ENCODE assay signal across 8 cellular contexts in genomic region chr14:89040080-89040437, GRCh38.
DNase-seq lines count a peak whose midpoint lies in the region; ATAC-seq and TF ChIP-seq lines count a peak whose summit lies in the region.

No MANE protein-coding gene starts in this region.

- H3K4me3 ChIP-seq in skeletal muscle tissue (ENCODE audit: low read length in 3 of 3) (peak overlapping the region in 2 of 3 donors; percentile 78), mesendoderm (ENCODE audit: low read length) (no peak overlapping the region)

- H2AK5ac ChIP-seq in mesendoderm (ENCODE audit: low read length): no peak overlapping the region

- no peak overlapping the region for H3K23ac ChIP-seq in mesendoderm (ENCODE audit: low read length)

- no peaks in the 10 kb centered on the region for H3K36me3 Mint-ChIP-seq in dendritic cell treated with granulocyte-macrophage colony-stimulating factor and Interleukin-4, amounts not matched to agents 40 ng/mL and 50 ng/mL, for 4 days (ENCODE audit: low read depth)
- H3K36me3 Mint-ChIP-seq in endothelial cell (ENCODE audit: low read depth, unreplicated experiment): no peaks in the 10 kb centered on the region

- no peak overlapping the region for H3K4ac ChIP-seq in mesendoderm (ENCODE audit: low read depth, low read length)

- peak; percentile 18 for ATAC-seq in GM18909 (IDR thresholded peaks at IDR 0.05; ENCODE audit: poor library complexity, unreplicated experiment)
- ATAC-seq in HG03039 (IDR thresholded peaks at IDR 0.05; ENCODE audit: unreplicated experiment): peak; percentile 21

- H3K36me3 ChIP-seq in skeletal muscle tissue (ENCODE audit: control insufficient read depth in 3 of 3, insufficient read depth in 3 of 3, low read length in 3 of 3): no peaks in the 10 kb centered on the region
- no peaks in the 10 kb centered on the region for H3K36me3 ChIP-seq in mesendoderm (ENCODE audit: control insufficient read depth, insufficient read depth, low read length)

- peaks cover 36% of the 10 kb centered on the region for H3K27me3 Mint-ChIP-seq in dendritic cell treated with granulocyte-macrophage colony-stimulating factor and Interleukin-4, amounts not matched to agents 40 ng/mL and 50 ng/mL, for 4 days
- H3K27me3 Mint-ChIP-seq in endothelial cell (ENCODE audit: unreplicated experiment): no peaks in the 10 kb centered on the region

- no peak overlapping the region for H2BK120ac ChIP-seq in mesendoderm (ENCODE audit: low read depth, low read length)

- no peaks in the 10 kb centered on the region for H3K79me2 ChIP-seq in mesendoderm (ENCODE audit: control insufficient read depth, insufficient read depth, low read length)

- TF ChIP-seq POLR2A in erythroblast (IDR thresholded peaks at IDR 0.05; ENCODE audit: low read length): no peak

- H3K27ac ChIP-seq in skeletal muscle tissue (ENCODE audit: low read depth, low read length): peak overlapping the region; percentile 84
- H3K27ac ChIP-seq in mesendoderm (ENCODE audit: low read depth, low read length): no peak overlapping the region

- H3K4me1 Mint-ChIP-seq in dendritic cell treated with granulocyte-macrophage colony-stimulating factor and Interleukin-4, amounts not matched to agents 40 ng/mL and 50 ng/mL, for 4 days (ENCODE audit: low read depth): peaks cover 20% of the 10 kb centered on the region
- peaks cover 4% of the 10 kb centered on the region for H3K4me1 Mint-ChIP-seq in endothelial cell (ENCODE audit: unreplicated experiment)

- DNase-seq in erythroblast (lab: John Stamatoyannopoulos, UW) (no peak), NCI-H748 (lab: John Stamatoyannopoulos, UW; ENCODE audit: unreplicated experiment) (no peak), endothelial cell (ENCODE audit: low spot score) (no peak), mesendoderm (no peak)

- H3K18ac ChIP-seq in mesendoderm (ENCODE audit: low read length): no peak overlapping the region

- H3K4me3 Mint-ChIP-seq in dendritic cell treated with granulocyte-macrophage colony-stimulating factor and Interleukin-4, amounts not matched to agents 40 ng/mL and 50 ng/mL, for 4 days: no peak overlapping the region
- no peak overlapping the region for H3K4me3 Mint-ChIP-seq in endothelial cell (ENCODE audit: unreplicated experiment)

- no peak for TF ChIP-seq CTCF in endothelial cell (IDR thresholded peaks at IDR 0.05; ENCODE audit: unreplicated experiment)

- H3K4me2 ChIP-seq in mesendoderm (ENCODE audit: low read length): no peak overlapping the region

- no peaks in the 10 kb centered on the region for H3K9me3 Mint-ChIP-seq in dendritic cell treated with granulocyte-macrophage colony-stimulating factor and Interleukin-4, amounts not matched to agents 40 ng/mL and 50 ng/mL, for 4 days
- H3K9me3 Mint-ChIP-seq in endothelial cell (ENCODE audit: unreplicated experiment): no peaks in the 10 kb centered on the region

- no peaks in the 10 kb centered on the region for H3K27me3 ChIP-seq in skeletal muscle tissue (ENCODE audit: control insufficient read depth in 3 of 3, insufficient read depth in 3 of 3, low read length in 3 of 3)
- H3K27me3 ChIP-seq in mesendoderm (ENCODE audit: insufficient read depth, low read length, poor library complexity): no peaks in the 10 kb centered on the region

- peak overlapping the region; percentile 76 for H3K27ac Mint-ChIP-seq in dendritic cell treated with granulocyte-macrophage colony-stimulating factor and Interleukin-4, amounts not matched to agents 40 ng/mL and 50 ng/mL, for 4 days
- no peak overlapping the region for H3K27ac Mint-ChIP-seq in endothelial cell (ENCODE audit: unreplicated experiment)

- H3K9me3 ChIP-seq in skeletal muscle tissue (ENCODE audit: control insufficient read depth in 3 of 3, low read length in 3 of 3): no peaks in the 10 kb centered on the region

- no peaks in the 10 kb centered on the region for H3K79me1 ChIP-seq in mesendoderm (ENCODE audit: low read length)

- H3K4me1 ChIP-seq in skeletal muscle tissue (ENCODE audit: control insufficient read depth in 3 of 3, insufficient read depth in 3 of 3, low read length in 3 of 3): peaks cover 11 to 18% (median 16%) of the 10 kb centered on the region in 3 donors
- H3K4me1 ChIP-seq in mesendoderm (ENCODE audit: control insufficient read depth, low read depth, low read length): peaks cover 5% of the 10 kb centered on the region

- no peak overlapping the region for H4K8ac ChIP-seq in mesendoderm (ENCODE audit: low read depth, low read length)

- no peak overlapping the region for H2BK5ac ChIP-seq in mesendoderm (ENCODE audit: low read length)

- H3K9ac ChIP-seq in skeletal muscle tissue (ENCODE audit: low read depth in 1 of 3, low read length in 3 of 3) (no peak overlapping the region), mesendoderm (ENCODE audit: low read length) (no peak overlapping the region)

- intact Hi-C loops in dendritic cell treated with granulocyte-macrophage colony-stimulating factor and Interleukin-4, amounts not matched to agents 40 ng/mL and 50 ng/mL, for 4 days (cut with micrococcal nuclease): loop anchor here (5.0 to 10.0 kb wide), 4 partner anchors 135 to 877 kb away; no protein-coding TSS in a partner anchor

- H2BK15ac ChIP-seq in mesendoderm (replicated peaks; ENCODE audit: low read depth): no peak overlapping the region

- H4K5ac ChIP-seq in mesendoderm (ENCODE audit: low read length): no peak overlapping the region

- H3K56ac ChIP-seq in mesendoderm (ENCODE audit: low read length): no peak overlapping the region

- WGBS in mesendoderm (ENCODE audit: extremely low coverage, insufficient coverage, low lambda C conversion rate): no CpG with 5 or more reads among the region's 5 CpGs
